Comparison of ENCODE assay signal across 7 cellular contexts in genomic region chr12:126361804-126362203, GRCh38.
"Had no signal": no experiment of that assay in that cellular context is flagged by ENCODE, and none has a peak within 500 bp of the region (broad histone marks: within the 10 kb centered on the region; RNA-seq: fewer than 3 reads in every experiment).

No MANE protein-coding gene starts in this region.

- H3K4me2 ChIP-seq: GM23338 had no signal

- ATAC-seq: GM23338, K562 had no signal

- DNase-seq: H9, HCEC 1CT, IMR-90, KG1 had no signal

- H3K4me3 ChIP-seq: GM23338, K562 had no signal

- H2AFZ ChIP-seq: GM23338 had no signal

- H3K27ac ChIP-seq: HL-60 had no signal
